Comparison of ENCODE assay signal across 9 cellular contexts in the genomic region with DNA sequence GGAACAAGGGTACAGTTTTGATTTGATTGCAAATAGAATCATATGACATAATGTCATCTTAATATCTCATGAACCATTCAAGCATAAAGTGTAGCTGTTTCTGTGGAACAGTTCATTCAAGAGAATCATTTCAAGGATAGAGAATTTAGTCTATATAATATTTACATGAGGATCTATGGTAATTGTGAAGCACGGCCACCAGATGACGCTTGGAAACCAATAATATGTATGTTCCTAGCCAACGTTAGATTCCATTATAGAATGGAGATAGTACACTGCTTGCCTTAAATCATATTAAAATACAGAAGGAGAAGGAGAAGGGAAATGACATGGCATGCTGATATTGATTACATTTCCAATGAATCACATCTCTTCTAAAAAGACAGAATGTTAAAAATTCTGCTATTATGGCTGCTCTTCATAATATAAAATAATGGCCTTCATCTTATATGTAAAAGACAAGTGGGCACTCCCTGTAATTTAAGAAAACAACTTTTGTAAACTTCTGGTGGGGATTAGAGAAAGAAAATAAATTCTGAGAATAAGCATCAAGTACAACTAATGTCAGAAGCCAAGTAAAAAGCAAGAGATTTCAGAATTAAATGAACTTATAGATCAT.
DNase-seq lines count a peak whose midpoint lies in the region; ATAC-seq and TF ChIP-seq lines count a peak whose summit lies in the region.
"Had no signal": no experiment of that assay in that cellular context is flagged by ENCODE, and none has a peak within 500 bp of the region (broad histone marks: within the 10 kb centered on the region; RNA-seq: fewer than 3 reads in every experiment).

No MANE protein-coding gene starts in this region.

- H3K27ac ChIP-seq in A673 (ENCODE audit: low read depth, low read length, poor library complexity, severe bottlenecking): no peak overlapping the region
- H3K27ac ChIP-seq in GM23248: no peak overlapping the region
- H3K27ac ChIP-seq in naive thymus-derived CD4-positive, alpha-beta T cell (ENCODE audit: low read depth, low read length): no peak overlapping the region

- peaks cover 0 to 6% (median 0%) of the 10 kb centered on the region in 11 donors for H3K9me3 Mint-ChIP-seq in naive thymus-derived CD4-positive, alpha-beta T cell

- DNase-seq in A673 (ENCODE audit: low spot score) (peak; percentile 60), GM23248 (peak; percentile 41), NCI-H69 (lab: John Stamatoyannopoulos, UW) (peak; percentile 69), epithelial cell of proximal tubule (ENCODE audit: low read depth) (no peak), GOT3 (lab: John Stamatoyannopoulos, UW) (no peak), iPS-NIHi7 (ENCODE audit: extremely low spot score) (no peak)
- DNase-seq in naive thymus-derived CD4-positive, alpha-beta T cell: no peak

- no peaks in the 10 kb centered on the region for H3K9me3 ChIP-seq in A673 (ENCODE audit: low read depth, low read length, poor library complexity, severe bottlenecking)
- no peaks in the 10 kb centered on the region for H3K9me3 ChIP-seq in GM23248 (ENCODE audit: low read depth)
- H3K9me3 ChIP-seq in naive thymus-derived CD4-positive, alpha-beta T cell (ENCODE audit: control insufficient read depth in 2 of 3, low read length in 3 of 3): no peaks in the 10 kb centered on the region

- H4K20me1 ChIP-seq in GM23248 (ENCODE audit: insufficient read depth): no peaks in the 10 kb centered on the region

- H3K36me3 ChIP-seq in A673 (ENCODE audit: insufficient read depth, low read length, poor library complexity, severe bottlenecking) (no peaks in the 10 kb centered on the region), GM23248 (ENCODE audit: low read depth) (peaks cover 74% of the 10 kb centered on the region)
- H3K36me3 ChIP-seq in naive thymus-derived CD4-positive, alpha-beta T cell (ENCODE audit: control insufficient read depth in 2 of 3, insufficient read depth in 3 of 3, low read length in 3 of 3): no peaks in the 10 kb centered on the region

- WGBS in GM23248 (ENCODE audit: low coverage in 1 of 2, low lambda C conversion rate in 2 of 2, missing lambda C conversion rate in 2 of 2), 2 experiments: 45 to 54% methylated on average over 3 of the region's 3 CpGs

- H3K9ac ChIP-seq in GM23248: no peak overlapping the region

- H3K27me3 ChIP-seq in A673 (replicated peaks; ENCODE audit: insufficient read depth, low read depth, low read length, poor library complexity) (no peaks in the 10 kb centered on the region), GM23248 (replicated peaks; ENCODE audit: insufficient read depth) (no peaks in the 10 kb centered on the region)
- no peaks in the 10 kb centered on the region for H3K27me3 ChIP-seq in naive thymus-derived CD4-positive, alpha-beta T cell (ENCODE audit: control insufficient read depth in 2 of 2, insufficient read depth in 2 of 2, low read length in 2 of 2)

- no peak for ATAC-seq in HG03139 (IDR thresholded peaks at IDR 0.05; ENCODE audit: unreplicated experiment)
- no peak for ATAC-seq in naive thymus-derived CD4-positive, alpha-beta T cell
- ATAC-seq: activated CD4-positive, CD25-positive, alpha-beta regulatory T cell treated with anti-CD3 and anti-CD28 coated beads, Interleukin-2, amount 50 U/mL, for 24 hours had no signal

- H3F3A ChIP-seq in GM23248 (ENCODE audit: insufficient read depth): peaks cover 58% of the 10 kb centered on the region

- H3K4me1 ChIP-seq in A673 (ENCODE audit: insufficient read depth, low read length, poor library complexity, severe bottlenecking) (no peaks in the 10 kb centered on the region), GM23248 (ENCODE audit: insufficient read depth) (peaks cover 32% of the 10 kb centered on the region)
- no peaks in the 10 kb centered on the region for H3K4me1 ChIP-seq in naive thymus-derived CD4-positive, alpha-beta T cell (ENCODE audit: control insufficient read depth in 2 of 2, insufficient read depth in 2 of 2, low read length in 2 of 2)

- H3K9me2 ChIP-seq in GM23248 (ENCODE audit: insufficient read depth): no peaks in the 10 kb centered on the region

- no peak overlapping the region for H3K4me3 Mint-ChIP-seq in naive thymus-derived CD4-positive, alpha-beta T cell

- H3K27ac Mint-ChIP-seq in naive thymus-derived CD4-positive, alpha-beta T cell: no peak overlapping the region

- CTCF ChIA-PET in A673 (lab: Charles Lee): no interaction called here
- CTCF ChIA-PET in naive thymus-derived CD4-positive, alpha-beta T cell (lab: Charles Lee): no interaction called here

- peak; percentile 76 for TF ChIP-seq CTCF in A673 (conservative IDR thresholded peaks at IDR 0.05; ENCODE audit: low read depth, low read length)
- TF ChIP-seq CTCF in epithelial cell of proximal tubule (conservative IDR thresholded peaks at IDR 0.05; ENCODE audit: low read depth, low read length): peak; percentile 47

- no TSS peak for BruUV-seq in A673 (replicated peaks; lab: Mats Ljungman, UMichigan)

- POLR2A ChIA-PET in A673 (lab: Charles Lee; ENCODE audit: low non-redundant PET): no interaction called here
- POLR2A ChIA-PET in naive thymus-derived CD4-positive, alpha-beta T cell (lab: Charles Lee): no interaction called here

- H3K4me3 ChIP-seq in A673 (ENCODE audit: low read depth, low read length, poor library complexity, severe bottlenecking): no peak overlapping the region
- H3K4me3 ChIP-seq in GM23248: no peak overlapping the region
- no peak overlapping the region for H3K4me3 ChIP-seq in epithelial cell of proximal tubule (ENCODE audit: low read depth, low read length)
- H3K4me3 ChIP-seq in naive thymus-derived CD4-positive, alpha-beta T cell (ENCODE audit: low read length): no peak overlapping the region

- no peaks in the 10 kb centered on the region for H3K36me3 Mint-ChIP-seq in naive thymus-derived CD4-positive, alpha-beta T cell

- no peaks in the 10 kb centered on the region for H3K27me3 Mint-ChIP-seq in naive thymus-derived CD4-positive, alpha-beta T cell

- no peaks in the 10 kb centered on the region for H3K4me1 Mint-ChIP-seq in naive thymus-derived CD4-positive, alpha-beta T cell

- intact Hi-C loops in A673 (cut with micrococcal nuclease; ENCODE audit: unreplicated experiment): loop anchor here (5.0 to 10.0 kb wide), 4 partner anchors 401 to 1191 kb away; a partner anchor contains a TSS
- intact Hi-C loops in naive thymus-derived CD4-positive, alpha-beta T cell (cut with micrococcal nuclease): no loop called here

- H2AFZ ChIP-seq in GM23248: no peak overlapping the region

- in situ Hi-C loops in GM23248 (cut with MboI): no loop called here

- H3K4me2 ChIP-seq in GM23248 (ENCODE audit: unreplicated experiment): no peak overlapping the region

- H3K79me2 ChIP-seq in GM23248 (ENCODE audit: insufficient read depth): no peaks in the 10 kb centered on the region

Comparison
In these comparisons a context has a peak if more than half of its experiments do, and no peak if none do; other contexts are left out.
1. DNase-seq: peak in A673 (single experiment), GM23248 (single experiment) and NCI-H69 (single experiment); none in epithelial cell of proximal tubule (single experiment), GOT3 (single experiment), naive thymus-derived CD4-positive, alpha-beta T cell (0 of 9) and iPS-NIHi7 (single experiment).